20 cellular contexts compared by ENCODE assay signal in the genomic region with DNA sequence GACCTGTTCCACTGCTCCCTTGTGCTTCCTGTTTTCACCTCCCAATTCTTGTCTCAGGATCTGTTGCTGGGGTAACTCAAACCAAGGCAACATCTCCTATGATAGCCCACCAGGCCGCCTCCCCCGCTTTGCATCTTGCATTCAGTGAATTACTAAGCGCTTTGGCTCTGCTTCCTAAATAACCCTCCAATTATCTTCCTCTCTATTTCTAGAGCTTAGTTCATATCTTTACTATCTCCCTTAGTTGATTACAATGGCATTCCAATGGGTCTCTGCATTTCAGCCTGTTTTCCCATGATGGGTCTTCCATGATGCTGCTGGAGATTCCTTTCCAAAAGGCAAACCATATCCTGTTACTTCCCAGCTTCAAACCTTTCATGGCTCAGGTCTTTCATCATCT.
"Had no signal": no experiment of that assay in that cellular context is flagged by ENCODE, and none has a peak within 500 bp of the region (broad histone marks: within the 10 kb centered on the region; RNA-seq: fewer than 3 reads in every experiment).

No MANE protein-coding gene starts in this region.

- H3K27me3 ChIP-seq: esophagus muscularis mucosa, gastroesophageal sphincter, heart left ventricle, left lung had no signal

- H3K4me3 ChIP-seq: coronary artery, dorsolateral prefrontal cortex, esophagus muscularis mucosa, gastroesophageal sphincter, heart left ventricle, left lung, lower lobe of right lung, mucosa of descending colon had no signal

- H3K9me3 ChIP-seq: esophagus muscularis mucosa, gastroesophageal sphincter, heart left ventricle, left lung, lower lobe of right lung, mucosa of descending colon had no signal

- DNase-seq: dermis blood vessel endothelial cell; dorsolateral prefrontal cortex; effector CD4-positive, alpha-beta T cell; effector memory CD4-positive, alpha-beta T cell; foreskin keratinocyte; heart left ventricle; hippocampal formation; immature natural killer cell; left cardiac atrium; left lung; left ventricle myocardium superior; lower lobe of right lung; mesenchymal stem cell; mucosa of descending colon; naive B cell; naive thymus-derived CD8-positive, alpha-beta T cell had no signal

- H3K9me3 Mint-ChIP-seq: mesothelial cell of epicardium had no signal

- H3K4me1 Mint-ChIP-seq: immature natural killer cell; mesothelial cell of epicardium; naive B cell; naive thymus-derived CD8-positive, alpha-beta T cell had no signal

- H3K4me3 Mint-ChIP-seq: immature natural killer cell; mesothelial cell of epicardium; naive B cell; naive thymus-derived CD8-positive, alpha-beta T cell had no signal

- H3K27ac Mint-ChIP-seq: immature natural killer cell; mesothelial cell of epicardium; naive thymus-derived CD8-positive, alpha-beta T cell had no signal

- H3K36me3 ChIP-seq: esophagus muscularis mucosa, gastroesophageal sphincter, heart left ventricle, left lung, lower lobe of right lung had no signal

- H3K36me3 Mint-ChIP-seq: immature natural killer cell; mesothelial cell of epicardium; naive B cell; naive thymus-derived CD8-positive, alpha-beta T cell had no signal

- H3K27ac ChIP-seq: coronary artery, dorsolateral prefrontal cortex, esophagus muscularis mucosa, foreskin keratinocyte, gastroesophageal sphincter, heart left ventricle, left lung, lower lobe of right lung had no signal

- ATAC-seq: foreskin keratinocyte; gastroesophageal sphincter; heart left ventricle; left cardiac atrium; left lung; left ventricle myocardium superior; lower lobe of right lung; mucosa of descending colon; naive thymus-derived CD8-positive, alpha-beta T cell had no signal

- H3K4me1 ChIP-seq: esophagus muscularis mucosa, foreskin keratinocyte, gastroesophageal sphincter, heart left ventricle, left lung, lower lobe of right lung had no signal
